ENCODE assay signal across 8 cellular contexts in genomic region chr20:49028684-49029083, GRCh38. TPM values are rescaled to one million over a fixed set of nuclear protein-coding genes. Genes with fewer than 3 reads are reported as not detected.
A peak's percentile ranks its signal among the peaks of the same experiment; 100 is the strongest.
DNase-seq lines count a peak whose midpoint lies in the region; ATAC-seq and TF ChIP-seq lines count a peak whose summit lies in the region.

No MANE protein-coding gene starts in this region.

- H3K4me1 ChIP-seq in Karpas-422 (ENCODE audit: low read length): no peaks in the 10 kb centered on the region
- no peaks in the 10 kb centered on the region for H3K4me1 ChIP-seq in sigmoid colon

- H3K36me3 Mint-ChIP-seq in activated naive CD4-positive, alpha-beta T cell treated with anti-CD3 and anti-CD28 coated beads, Interleukin-2, amount 50 U/mL, for 72 hours: peaks cover 5 to 12% of the 10 kb centered on the region in 2 donors

- no peaks in the 10 kb centered on the region for H4K20me1 ChIP-seq in Karpas-422 (ENCODE audit: insufficient read depth, low read depth, low read length)

- H3K4me3 ChIP-seq in Karpas-422 (ENCODE audit: low read length): no peak overlapping the region
- H3K4me3 ChIP-seq in sigmoid colon: no peak overlapping the region

- no peaks in the 10 kb centered on the region for H3K9me2 ChIP-seq in Karpas-422 (replicated peaks; ENCODE audit: insufficient read depth, low read length)

- H3K9me3 ChIP-seq in Karpas-422 (ENCODE audit: low read length) (no peaks in the 10 kb centered on the region), sigmoid colon (no peaks in the 10 kb centered on the region)

- TF ChIP-seq CTCF in sigmoid colon (IDR thresholded peaks at IDR 0.05): no peak

- H3K4me2 ChIP-seq in Karpas-422 (ENCODE audit: low read depth, low read length, poor library complexity, severe bottlenecking): no peak overlapping the region

- peak; percentile 37 for DNase-seq in Caki2 (ENCODE audit: low read depth)
- DNase-seq in Karpas-422: peak; percentile 51
- peak; percentile 69 for DNase-seq in amniotic epithelial cell (ENCODE audit: low read depth)
- DNase-seq in left kidney (ENCODE audit: low read depth, low spot score): peak; percentile 23
- DNase-seq in sigmoid colon: no peak
- DNase-seq in activated naive CD4-positive, alpha-beta T cell treated with anti-CD3 and anti-CD28 coated beads, Interleukin-2, amount 50 U/mL, for 72 hours (ENCODE audit: low spot score in 2 of 2): no peak

- H3K79me2 ChIP-seq in Karpas-422 (ENCODE audit: low read length): no peaks in the 10 kb centered on the region

- 86 to 93% methylated on average over 2 of the region's 2 CpGs for WGBS in sigmoid colon, 2 donors

- ATAC-seq in GM19455 (IDR thresholded peaks at IDR 0.05; ENCODE audit: unreplicated experiment) (no peak), HG03342 (IDR thresholded peaks at IDR 0.05; ENCODE audit: unreplicated experiment) (no peak)
- no peak for ATAC-seq in activated naive CD4-positive, alpha-beta T cell treated with anti-CD3 and anti-CD28 coated beads, Interleukin-2, amount 50 U/mL, for 72 hours

- no peak overlapping the region for H2AFZ ChIP-seq in Karpas-422 (ENCODE audit: low read length)

- no peak overlapping the region for H3K9ac ChIP-seq in Karpas-422 (ENCODE audit: low read length)

- no peak overlapping the region for H3K27ac Mint-ChIP-seq in activated naive CD4-positive, alpha-beta T cell treated with anti-CD3 and anti-CD28 coated beads, Interleukin-2, amount 50 U/mL, for 72 hours

- in situ Hi-C loops in Caki2 (cut with HindIII; ENCODE audit: low pct_unique_long_range_greater_than_20kb, low sequenced_read_pairs): no loop called here

- H3K27ac ChIP-seq in Karpas-422 (ENCODE audit: low read length) (no peak overlapping the region), sigmoid colon (peak overlapping the region in 2 of 4 donors; percentile 37 to 71)

- peaks cover 23% of the 10 kb centered on the region for H3K36me3 ChIP-seq in Karpas-422 (ENCODE audit: insufficient read depth, low read length)
- H3K36me3 ChIP-seq in sigmoid colon: peaks cover 6 to 93% (median 56%) of the 10 kb centered on the region in 4 donors

- H3K27me3 ChIP-seq in Karpas-422 (ENCODE audit: low read length) (no peaks in the 10 kb centered on the region), sigmoid colon (no peaks in the 10 kb centered on the region)

- H3K9me3 Mint-ChIP-seq in activated naive CD4-positive, alpha-beta T cell treated with anti-CD3 and anti-CD28 coated beads, Interleukin-2, amount 50 U/mL, for 72 hours: no peaks in the 10 kb centered on the region

- no peak for TF ChIP-seq EP300 in sigmoid colon (IDR thresholded peaks at IDR 0.05)

- intact Hi-C loops in sigmoid colon (cut with DNase I): no loop called here

- TF ChIP-seq POLR2A in sigmoid colon (IDR thresholded peaks at IDR 0.05): no peak

RNA-seq across cellular contexts. Expression of gene CSE1L, which starts 17.4 kb away (rescaled TPM):
- total RNA-seq in Caki2 (2014; rRNA removed; shearing (Covaris generic); ENCODE audit: low replicate concordance): 117 and 154 TPM in 2 replicates
- 39.1 and 82.3 TPM in 2 replicates for total RNA-seq in Karpas-422 (2014; rRNA removed; shearing (Covaris generic); ENCODE audit: low replicate concordance)
- total RNA-seq in sigmoid colon: 10 to 100 TPM; 34.6 to 43.9 (median 39.5) TPM
- polyA plus RNA-seq in sigmoid colon: 10 to 100 TPM; 10.2 to 30.4 (median 14.8) TPM
- 100 to 1,000 TPM in 1 of 2 donors, 10 to 100 TPM in 1; 78.6 to 108 TPM for total RNA-seq in activated naive CD4-positive, alpha-beta T cell treated with anti-CD3 and anti-CD28 coated beads, Interleukin-2, amount 50 U/mL, for 72 hours

Comparison
In these comparisons a context has a peak if more than half of its experiments do, and no peak if none do; other contexts are left out.
1. DNase-seq: peak in Caki2 (single experiment), Karpas-422 (single experiment), amniotic epithelial cell (single experiment) and left kidney (single experiment); none in sigmoid colon (single experiment) and activated naive CD4-positive, alpha-beta T cell treated with anti-CD3 and anti-CD28 coated beads, Interleukin-2, amount 50 U/mL, for 72 hours (0 of 2).